In the genomic region with DNA sequence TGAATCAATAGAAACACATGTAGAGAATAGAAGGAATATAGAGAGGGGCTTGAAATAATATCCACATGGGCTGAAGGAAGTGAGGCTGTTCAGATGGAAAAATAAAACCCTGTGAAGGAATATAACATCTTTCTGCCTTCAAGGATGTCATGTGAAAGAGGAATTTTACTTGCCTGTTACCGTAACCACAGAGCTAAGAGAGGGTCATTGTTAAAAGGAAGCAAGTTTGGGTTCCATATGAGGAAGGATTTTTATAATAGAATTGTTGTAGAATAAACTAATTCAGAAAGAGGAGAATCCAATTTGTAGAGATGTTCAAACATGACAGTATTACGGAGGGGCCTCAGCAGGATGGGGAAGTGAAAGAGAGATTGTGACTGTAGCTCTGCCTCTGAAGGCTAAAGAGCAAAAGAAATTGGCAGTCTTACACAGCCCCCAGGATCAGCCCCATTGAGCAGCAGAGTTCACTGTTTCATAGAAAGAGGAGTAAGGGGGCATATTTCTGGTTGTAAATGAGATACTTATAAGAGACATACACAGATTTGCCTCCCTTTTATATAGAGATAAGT, we compare ENCODE assay signal across 16 cellular contexts. TPM values are rescaled to one million over a fixed set of nuclear protein-coding genes. Genes with fewer than 3 reads are reported as not detected.
DNase-seq lines count a peak whose midpoint lies in the region; ATAC-seq lines count a peak whose summit lies in the region.
"Had no signal": no experiment of that assay in that cellular context is flagged by ENCODE, and none has a peak within 500 bp of the region (broad histone marks: within the 10 kb centered on the region; RNA-seq: fewer than 3 reads in every experiment).

No MANE protein-coding gene starts in this region.

- no peak overlapping the region for H2BK12ac ChIP-seq in neuronal stem cell (ENCODE audit: low read length)

- no peak overlapping the region for H2BK5ac ChIP-seq in neuronal stem cell (ENCODE audit: low read length)

- no peak overlapping the region for H4K91ac ChIP-seq in neuronal stem cell (ENCODE audit: low read depth, low read length, poor library complexity)

- no peak overlapping the region for H3K23ac ChIP-seq in neuronal stem cell (ENCODE audit: low read depth, low read length, poor library complexity)

- H2AFZ ChIP-seq in neuronal stem cell (ENCODE audit: low read length), result peak overlapping the region; percentile 36

- H4K8ac ChIP-seq in neuronal stem cell (ENCODE audit: low read depth, low read length), result no peak overlapping the region

- H3K4me1 Mint-ChIP-seq in activated CD4-positive, alpha-beta T cell treated with anti-CD3 and anti-CD28 coated beads, Interleukin-2, amount 10 ng/mL, durations not matched to agents 7 days and 5 days, result no peaks in the 10 kb centered on the region
- H3K4me1 Mint-ChIP-seq: memory B cell had no signal

- no peak overlapping the region for H3K27ac Mint-ChIP-seq in activated CD4-positive, alpha-beta T cell treated with anti-CD3 and anti-CD28 coated beads, Interleukin-2, amount 10 ng/mL, durations not matched to agents 7 days and 5 days
- H3K27ac Mint-ChIP-seq: memory B cell; stimulated activated naive CD8-positive, alpha-beta T cell treated with anti-CD3 and anti-CD28 coated beads, Interleukin-15, Interleukin-2, amounts not matched to agents 100 ng/mL and 50 ng/mL, for 24 hours; WTC11 had no signal

- CTCF ChIA-PET in activated CD4-positive, alpha-beta T cell treated with anti-CD3 and anti-CD28 coated beads, Interleukin-2, amount 10 ng/mL, durations not matched to agents 7 days and 5 days (lab: Charles Lee), result no interaction called here

- ATAC-seq in GM18868 (IDR thresholded peaks at IDR 0.05; ENCODE audit: unreplicated experiment), result peak; percentile 94
- ATAC-seq in HG02852 (IDR thresholded peaks at IDR 0.05; ENCODE audit: unreplicated experiment), result peak; percentile 82
- ATAC-seq: SK-N-SH treated with all-trans-retinoic acid at 6 μM for 48 hours, WTC11 had no signal

- POLR2A ChIA-PET in activated CD4-positive, alpha-beta T cell treated with anti-CD3 and anti-CD28 coated beads, Interleukin-2, amount 10 ng/mL, durations not matched to agents 7 days and 5 days (lab: Charles Lee), result no interaction called here

- no peak overlapping the region for H3K27ac ChIP-seq in neuronal stem cell (replicated peaks; ENCODE audit: low read length)
- H3K27ac ChIP-seq: cardiac muscle cell had no signal

- no peak overlapping the region for H2BK120ac ChIP-seq in neuronal stem cell (ENCODE audit: low read depth, low read length)

- H3K9me3 Mint-ChIP-seq in activated CD4-positive, alpha-beta T cell treated with anti-CD3 and anti-CD28 coated beads, Interleukin-2, amount 10 ng/mL, durations not matched to agents 7 days and 5 days, result no peaks in the 10 kb centered on the region
- H3K9me3 Mint-ChIP-seq: WTC11 had no signal

- no CpG with 5 or more reads among the region's 2 CpGs for WGBS in neuronal stem cell (ENCODE audit: extremely low coverage in 2 of 2, insufficient read length in 2 of 2, insufficient replicate concordance in 1 of 2), 2 donors

- no peak overlapping the region for H3K4me3 ChIP-seq in neuronal stem cell (ENCODE audit: low read length in 2 of 2)
- H3K4me3 ChIP-seq: cardiac muscle cell had no signal

- H3K9ac ChIP-seq in neuronal stem cell (ENCODE audit: low read depth, low read length, poor library complexity), result no peak overlapping the region

- no peaks in the 10 kb centered on the region for H3K79me1 ChIP-seq in neuronal stem cell (ENCODE audit: low read depth, low read length)

- H3K36me3 ChIP-seq in neuronal stem cell (replicated peaks in 1 of 2; ENCODE audit: control insufficient read depth in 2 of 2, insufficient read depth in 2 of 2, low read length in 2 of 2), result no peaks in the 10 kb centered on the region
- H3K36me3 ChIP-seq: cardiac muscle cell had no signal

- no peak overlapping the region for H3K4me3 Mint-ChIP-seq in activated CD4-positive, alpha-beta T cell treated with anti-CD3 and anti-CD28 coated beads, Interleukin-2, amount 10 ng/mL, durations not matched to agents 7 days and 5 days
- H3K4me3 Mint-ChIP-seq: memory B cell; stimulated activated naive CD8-positive, alpha-beta T cell treated with anti-CD3 and anti-CD28 coated beads, Interleukin-15, Interleukin-2, amounts not matched to agents 100 ng/mL and 50 ng/mL, for 24 hours; WTC11 had no signal

- no peak overlapping the region for H2BK15ac ChIP-seq in neuronal stem cell (ENCODE audit: low read length)

- no peaks in the 10 kb centered on the region for H3K27me3 ChIP-seq in neuronal stem cell (ENCODE audit: control insufficient read depth in 3 of 3, insufficient read depth in 3 of 3, low read depth in 1 of 3, low read length in 3 of 3)
- H3K27me3 ChIP-seq: cardiac muscle cell had no signal

- H2AK5ac ChIP-seq in neuronal stem cell (ENCODE audit: low read depth, low read length), result no peak overlapping the region

- no peak overlapping the region for H3K18ac ChIP-seq in neuronal stem cell (ENCODE audit: low read length)

- H3K36me3 Mint-ChIP-seq in activated CD4-positive, alpha-beta T cell treated with anti-CD3 and anti-CD28 coated beads, Interleukin-2, amount 10 ng/mL, durations not matched to agents 7 days and 5 days (ENCODE audit: low read depth), result no peaks in the 10 kb centered on the region
- H3K36me3 Mint-ChIP-seq: memory B cell, WTC11 had no signal

- no peak overlapping the region for H3K4ac ChIP-seq in neuronal stem cell (ENCODE audit: low read length)

- H3K4me1 ChIP-seq in neuronal stem cell (ENCODE audit: control insufficient read depth in 2 of 2, insufficient read depth in 1 of 2, low read depth in 1 of 2, low read length in 2 of 2), result peaks cover 4 to 17% of the 10 kb centered on the region in 2 donors

- peak; percentile 15 to 21 for DNase-seq in Kasumi-1 (lab: John Stamatoyannopoulos, UW)
- no peak for DNase-seq in neuronal stem cell (ENCODE audit: low spot score)
- no peak for DNase-seq in NCI-H146 (lab: John Stamatoyannopoulos, UW)
- DNase-seq in activated CD4-positive, alpha-beta T cell treated with anti-CD3 and anti-CD28 coated beads, Interleukin-2, amount 10 ng/mL, durations not matched to agents 7 days and 5 days, result no peak
- DNase-seq in amniotic stem cell (lab: John Stamatoyannopoulos, UW), result no peak
- DNase-seq: activated naive CD4-positive, alpha-beta T cell treated with anti-CD3 and anti-CD28 coated beads, Interleukin-2, amount 50 U/mL, for 16 hours; MM.1S; NCI-H2171 had no signal

- no peaks in the 10 kb centered on the region for H3K9me3 ChIP-seq in neuronal stem cell (replicated peaks in 1 of 2; ENCODE audit: control insufficient read depth in 2 of 2, insufficient read depth in 1 of 2, low read depth in 1 of 2, low read length in 2 of 2)

- no peak overlapping the region for H3K4me2 ChIP-seq in neuronal stem cell (ENCODE audit: insufficient read depth, low read length, poor library complexity, severe bottlenecking)

- no peaks in the 10 kb centered on the region for H3K27me3 Mint-ChIP-seq in activated CD4-positive, alpha-beta T cell treated with anti-CD3 and anti-CD28 coated beads, Interleukin-2, amount 10 ng/mL, durations not matched to agents 7 days and 5 days
- H3K27me3 Mint-ChIP-seq: memory B cell; stimulated activated naive CD8-positive, alpha-beta T cell treated with anti-CD3 and anti-CD28 coated beads, Interleukin-15, Interleukin-2, amounts not matched to agents 100 ng/mL and 50 ng/mL, for 24 hours had no signal

- H3K14ac ChIP-seq in neuronal stem cell (ENCODE audit: low read length), result no peak overlapping the region

RNA-seq across cellular contexts. Expression of gene PTPRR, which starts 41.8 kb away (rescaled TPM):
- 0.26 TPM for polyA plus RNA-seq in neuronal stem cell (2013, experiment 1 of 2)
- polyA plus RNA-seq in neuronal stem cell (2013, experiment 2 of 2), result 0.30 TPM
- not detected for total RNA-seq in activated CD4-positive, alpha-beta T cell treated with anti-CD3 and anti-CD28 coated beads, Interleukin-2, amount 10 ng/mL, durations not matched to agents 7 days and 5 days
- total RNA-seq: cardiac muscle cell, G401 had no signal
- polyA plus RNA-seq: cardiac muscle cell had no signal

Comparison
In these comparisons a context has a peak if more than half of its experiments do, and no peak if none do; other contexts are left out.
1. DNase-seq: peak in Kasumi-1 (2 of 2); none in neuronal stem cell (single experiment), NCI-H146 (single experiment), activated CD4-positive, alpha-beta T cell treated with anti-CD3 and anti-CD28 coated beads, Interleukin-2, amount 10 ng/mL, durations not matched to agents 7 days and 5 days (single experiment) and amniotic stem cell (single experiment).